In genomic region chr2:27272537-27272936, GRCh38 we compare ENCODE assay signal across 11 cellular contexts. TPM values are rescaled to one million over a fixed set of nuclear protein-coding genes. Genes with fewer than 3 reads are reported as not detected.
"Had no signal": no experiment of that assay in that cellular context is flagged by ENCODE, and none has a peak within 500 bp of the region (broad histone marks: within the 10 kb centered on the region; RNA-seq: fewer than 3 reads in every experiment).

No MANE protein-coding gene starts in this region.

RNA-seq across cellular contexts. Expression of gene DNAJC5G, which starts 2.7 kb away (rescaled TPM):
- total RNA-seq: activated CD4-positive, alpha-beta T cell treated with anti-CD3 and anti-CD28 coated beads, Interleukin-2, amount 10 ng/mL, durations not matched to agents 24 days and 14 days; activated CD8-positive, alpha-beta memory T cell treated with anti-CD3 and anti-CD28 coated beads for 36 hours; activated CD8-positive, alpha-beta T cell treated with anti-CD3 and anti-CD28 coated beads for 36 hours; activated naive CD8-positive, alpha-beta T cell treated with anti-CD3 and anti-CD28 coated beads for 36 hours; activated T-helper 17 cell treated with anti-CD3 and anti-CD28 coated beads, Interleukin-2, amount 50 U/mL, for 72 hours; aorta; MCF 10A; RPMI7951; SJCRH30; T-helper 1 cell treated with Interleukin-12 subunit alpha and Interleukin-12 subunit beta and Interleukin-4 antibody, amounts not matched to agents 30 ng/mL and 1 ng/mL, for 36 hours; T-helper 2 cell treated with Interferon-gamma antibody and Interleukin-4, amounts not matched to agents 100 ng/mL and 5 ng/mL, for 36 hours had no signal

RNA-seq across cellular contexts. Expression of gene SLC30A3, which starts 9.7 kb away (rescaled TPM):
- total RNA-seq: MCF 10A, RPMI7951 had no signal

RNA-seq across cellular contexts. Expression of gene TRIM54, which starts 9.7 kb away (rescaled TPM):
- total RNA-seq: MCF 10A; RPMI7951; T-helper 1 cell treated with Interleukin-12 subunit alpha and Interleukin-12 subunit beta and Interleukin-4 antibody, amounts not matched to agents 30 ng/mL and 1 ng/mL, for 36 hours; T-helper 2 cell treated with Interferon-gamma antibody and Interleukin-4, amounts not matched to agents 100 ng/mL and 5 ng/mL, for 36 hours had no signal
